In genomic region chr22:23235425-23235824, GRCh38 we compare ENCODE assay signal across 24 cellular contexts. TPM values are rescaled to one million over a fixed set of nuclear protein-coding genes. Genes with fewer than 3 reads are reported as not detected.
DNase-seq lines count a peak whose midpoint lies in the region; ATAC-seq and TF ChIP-seq lines count a peak whose summit lies in the region.
"Had no signal": no experiment of that assay in that cellular context is flagged by ENCODE, and none has a peak within 500 bp of the region (broad histone marks: within the 10 kb centered on the region; RNA-seq: fewer than 3 reads in every experiment).

No MANE protein-coding gene starts in this region.

- peaks cover 70% of the 10 kb centered on the region for H3K4me1 ChIP-seq in OCI-LY1 (ENCODE audit: insufficient read depth, low read length, severe bottlenecking)
- H3K4me1 ChIP-seq in thoracic aorta (ENCODE audit: control insufficient read depth in 1 of 2, low read depth in 2 of 2) = peaks cover 32 to 79% of the 10 kb centered on the region in 2 donors
- H3K4me1 ChIP-seq: foreskin keratinocyte had no signal

- no peak for ATAC-seq in stimulated activated naive CD8-positive, alpha-beta T cell treated with anti-CD3 and anti-CD28 coated beads, Interleukin-15, Interleukin-2, amounts not matched to agents 100 U/mL and 50 U/mL, for 24 hours
- ATAC-seq in effector memory CD8-positive, alpha-beta T cell (replicated peaks) = no peak
- ATAC-seq in thoracic aorta (ENCODE audit: insufficient number of reproducible peaks, low FRiP score, low read depth) (no peak), HG02763 (IDR thresholded peaks at IDR 0.05; ENCODE audit: unreplicated experiment) (no peak), HG03342 (IDR thresholded peaks at IDR 0.05; ENCODE audit: unreplicated experiment) (no peak)
- ATAC-seq: foreskin keratinocyte; left cardiac atrium; stimulated activated naive CD8-positive, alpha-beta T cell treated with anti-CD3 and anti-CD28 coated beads, Interleukin-15, amount 100 ng/mL, for 72 hours had no signal

- no peak overlapping the region for H3K4me2 ChIP-seq in OCI-LY1 (ENCODE audit: low read length)

- peaks cover 73% of the 10 kb centered on the region for H3K4me1 Mint-ChIP-seq in stimulated activated naive CD8-positive, alpha-beta T cell treated with anti-CD3 and anti-CD28 coated beads, Interleukin-15, Interleukin-2, amounts not matched to agents 100 ng/mL and 50 ng/mL, for 24 hours (ENCODE audit: low read depth)
- H3K4me1 Mint-ChIP-seq in effector memory CD8-positive, alpha-beta T cell (ENCODE audit: low read depth in 2 of 2) = peaks cover 52 to 54% of the 10 kb centered on the region in 2 donors

- H3K36me3 ChIP-seq in OCI-LY1 (ENCODE audit: insufficient read depth, low read length) (peaks cover 52% of the 10 kb centered on the region), thoracic aorta (no peaks in the 10 kb centered on the region)
- H3K36me3 ChIP-seq: esophagus muscularis mucosa, tibial artery had no signal

- DNase-seq in stimulated activated naive CD8-positive, alpha-beta T cell treated with anti-CD3 and anti-CD28 coated beads, Interleukin-15, Interleukin-2, amounts not matched to agents 100 U/mL and 50 U/mL, for 24 hours = no peak
- no peak for DNase-seq in effector memory CD8-positive, alpha-beta T cell
- DNase-seq in thoracic aorta (ENCODE audit: low spot score) (no peak), NCI-H2227 treated with DMSO at 0.1 percent for 48 hours (lab: John Stamatoyannopoulos, UW) (no peak)
- DNase-seq: activated CD4-positive, alpha-beta T cell treated with anti-CD3 and anti-CD28 coated beads, Interleukin-2, amount 50 U/mL, for 48 hours; activated gamma-delta T cell; activated T-cell treated with anti-CD3 and anti-CD28 coated beads for 4 hours; DMS 273 treated with DMSO at 0.1 percent for 48 hours; foreskin keratinocyte; GOT3; left cardiac atrium; NCI-H1092; NCI-H1930; NCI-H526; NK-92 treated with Interleukin-12 subunit alpha and Interleukin-12 subunit beta, amount 100 ng/mL, for 24 hours; SHP77; stimulated activated naive CD8-positive, alpha-beta T cell treated with anti-CD3 and anti-CD28 coated beads, Interleukin-15, amount 100 ng/mL, for 72 hours; tibial artery had no signal

- H3K9me2 ChIP-seq in OCI-LY1 (ENCODE audit: low read depth, low read length) = no peaks in the 10 kb centered on the region

- H3K9me3 ChIP-seq in OCI-LY1 (ENCODE audit: low read length) (no peaks in the 10 kb centered on the region), thoracic aorta (no peaks in the 10 kb centered on the region)
- H3K9me3 ChIP-seq: esophagus muscularis mucosa, tibial artery had no signal

- peaks cover 15% of the 10 kb centered on the region for H3K36me3 Mint-ChIP-seq in stimulated activated naive CD8-positive, alpha-beta T cell treated with anti-CD3 and anti-CD28 coated beads, Interleukin-15, Interleukin-2, amounts not matched to agents 100 ng/mL and 50 ng/mL, for 24 hours (ENCODE audit: low read depth)
- peaks cover 11% of the 10 kb centered on the region for H3K36me3 Mint-ChIP-seq in effector memory CD8-positive, alpha-beta T cell (ENCODE audit: insufficient read depth)

- H3K27ac ChIP-seq in OCI-LY1 (ENCODE audit: low read depth, low read length, poor library complexity, severe bottlenecking) (peak overlapping the region; percentile 27), thoracic aorta (peak overlapping the region; percentile 74 to 75)
- H3K27ac ChIP-seq: esophagus muscularis mucosa, foreskin keratinocyte had no signal

- no peak overlapping the region for H2AFZ ChIP-seq in OCI-LY1 (ENCODE audit: low read length)

- peak overlapping the region; percentile 38 for H3K27ac Mint-ChIP-seq in stimulated activated naive CD8-positive, alpha-beta T cell treated with anti-CD3 and anti-CD28 coated beads, Interleukin-15, Interleukin-2, amounts not matched to agents 100 ng/mL and 50 ng/mL, for 24 hours
- H3K27ac Mint-ChIP-seq in effector memory CD8-positive, alpha-beta T cell = peak overlapping the region; percentile 81 to 84

- peaks cover 82% of the 10 kb centered on the region for H3K79me2 ChIP-seq in OCI-LY1 (ENCODE audit: insufficient read depth, low read length)

- H3F3A ChIP-seq in OCI-LY1 (ENCODE audit: insufficient read depth, low read length) = no peaks in the 10 kb centered on the region

- no peak for TF ChIP-seq CTCF in OCI-LY1 (IDR thresholded peaks at IDR 0.05; ENCODE audit: low read length)
- no peak for TF ChIP-seq CTCF in thoracic aorta (IDR thresholded peaks at IDR 0.05)

- H3K27me3 ChIP-seq in OCI-LY1 (ENCODE audit: insufficient read depth, low read length) = no peaks in the 10 kb centered on the region
- no peaks in the 10 kb centered on the region for H3K27me3 ChIP-seq in thoracic aorta (replicated peaks; ENCODE audit: insufficient read depth)
- H3K27me3 ChIP-seq: esophagus muscularis mucosa, foreskin keratinocyte, tibial artery had no signal

- H3K4me3 ChIP-seq in OCI-LY1 (ENCODE audit: low read depth, low read length, poor library complexity, severe bottlenecking) (no peak overlapping the region), thoracic aorta (no peak overlapping the region)
- H3K4me3 ChIP-seq: coronary artery, esophagus muscularis mucosa, tibial artery had no signal

- H3K9ac ChIP-seq in OCI-LY1 (ENCODE audit: low read length) = no peak overlapping the region

- no peaks in the 10 kb centered on the region for H3K27me3 Mint-ChIP-seq in stimulated activated naive CD8-positive, alpha-beta T cell treated with anti-CD3 and anti-CD28 coated beads, Interleukin-15, Interleukin-2, amounts not matched to agents 100 ng/mL and 50 ng/mL, for 24 hours
- H3K27me3 Mint-ChIP-seq in effector memory CD8-positive, alpha-beta T cell = no peaks in the 10 kb centered on the region
- H3K27me3 Mint-ChIP-seq: stimulated activated naive CD8-positive, alpha-beta T cell treated with anti-CD3 and anti-CD28 coated beads, Interleukin-15, amount 100 ng/mL, for 72 hours had no signal

- no peak overlapping the region for H3K4me3 Mint-ChIP-seq in stimulated activated naive CD8-positive, alpha-beta T cell treated with anti-CD3 and anti-CD28 coated beads, Interleukin-15, Interleukin-2, amounts not matched to agents 100 ng/mL and 50 ng/mL, for 24 hours
- no peak overlapping the region for H3K4me3 Mint-ChIP-seq in effector memory CD8-positive, alpha-beta T cell
- H3K4me3 Mint-ChIP-seq: stimulated activated naive CD8-positive, alpha-beta T cell treated with anti-CD3 and anti-CD28 coated beads, Interleukin-15, amount 100 ng/mL, for 72 hours had no signal

- H4K20me1 ChIP-seq in OCI-LY1 (ENCODE audit: insufficient read depth, low read length) = no peaks in the 10 kb centered on the region

- no peaks in the 10 kb centered on the region for H3K9me3 Mint-ChIP-seq in stimulated activated naive CD8-positive, alpha-beta T cell treated with anti-CD3 and anti-CD28 coated beads, Interleukin-15, Interleukin-2, amounts not matched to agents 100 ng/mL and 50 ng/mL, for 24 hours
- H3K9me3 Mint-ChIP-seq in effector memory CD8-positive, alpha-beta T cell = no peaks in the 10 kb centered on the region

RNA-seq across cellular contexts. Expression of gene BCR, which starts 55.1 kb away (rescaled TPM):
- total RNA-seq in thoracic aorta = 100 to 1,000 TPM in 1 of 2 donors, 10 to 100 TPM in 1; 73.2 to 232 TPM
